ENCODE assay signal across 1 cellular context in genomic region chr9:128689293-128689770, GRCh38.
A peak's percentile ranks its signal among the peaks of the same experiment; 100 is the strongest.
TF ChIP-seq lines count a peak whose summit lies in the region.

No MANE protein-coding gene starts in this region.

TF ChIP-seq in K562, 482 proteins besides CTCF, POLR2A, EP300 and RAD21 (continues in another document):
- TF ChIP-seq ZNF512 (tag; IDR thresholded peaks at IDR 0.05) = no peak
- TF ChIP-seq ZSCAN29 (IDR thresholded peaks at IDR 0.05) = no peak
- TF ChIP-seq ZNF143 (CRISPR knock-in tag; IDR thresholded peaks at IDR 0.05) = no peak
- TF ChIP-seq ZNF76 (CRISPR knock-in tag; IDR thresholded peaks at IDR 0.05; ENCODE audit: borderline replicate concordance) = no peak
- TF ChIP-seq PHF8 (IDR thresholded peaks at IDR 0.05; ENCODE audit: borderline replicate concordance, low read length) = peak; percentile 70; the same call in 1 of the 2 replicates
- TF ChIP-seq, protein P1, sequence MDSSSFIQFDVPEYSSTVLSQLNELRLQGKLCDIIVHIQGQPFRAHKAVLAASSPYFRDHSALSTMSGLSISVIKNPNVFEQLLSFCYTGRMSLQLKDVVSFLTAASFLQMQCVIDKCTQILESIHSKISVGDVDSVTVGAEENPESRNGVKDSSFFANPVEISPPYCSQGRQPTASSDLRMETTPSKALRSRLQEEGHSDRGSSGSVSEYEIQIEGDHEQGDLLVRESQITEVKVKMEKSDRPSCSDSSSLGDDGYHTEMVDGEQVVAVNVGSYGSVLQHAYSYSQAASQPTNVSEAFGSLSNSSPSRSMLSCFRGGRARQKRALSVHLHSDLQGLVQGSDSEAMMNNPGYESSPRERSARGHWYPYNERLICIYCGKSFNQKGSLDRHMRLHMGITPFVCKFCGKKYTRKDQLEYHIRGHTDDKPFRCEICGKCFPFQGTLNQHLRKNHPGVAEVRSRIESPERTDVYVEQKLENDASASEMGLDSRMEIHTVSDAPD (CRISPR knock-in tag; IDR thresholded peaks at IDR 0.05) = no peak
- TF ChIP-seq PHB (CRISPR knock-in tag; IDR thresholded peaks at IDR 0.05) = no peak
- TF ChIP-seq ZNF407 (IDR thresholded peaks at IDR 0.05; ENCODE audit: low read depth) = no peak
- no peak for TF ChIP-seq CC2D1A (IDR thresholded peaks at IDR 0.05)
- no peak for TF ChIP-seq SMARCA4 (IDR thresholded peaks at IDR 0.05)
- no peak for TF ChIP-seq BRD9 (IDR thresholded peaks at IDR 0.05; ENCODE audit: low read depth, partially characterized antibody)
- TF ChIP-seq SRSF3 (IDR thresholded peaks at IDR 0.05; ENCODE audit: insufficient read depth, low read length) = no peak
- TF ChIP-seq ELF1 (tag; IDR thresholded peaks at IDR 0.05) = no peak
- TF ChIP-seq ZNF707 (CRISPR knock-in tag; conservative IDR thresholded peaks at IDR 0.05) = no peak
- TF ChIP-seq ZBTB26 (CRISPR knock-in tag; IDR thresholded peaks at IDR 0.05) = no peak
- no peak for TF ChIP-seq DEAF1 (CRISPR knock-in tag; IDR thresholded peaks at IDR 0.05)
- TF ChIP-seq HEY1 (CRISPR knock-in tag; IDR thresholded peaks at IDR 0.05; ENCODE audit: borderline replicate concordance) = no peak
- no peak for TF ChIP-seq WHSC1 (IDR thresholded peaks at IDR 0.05; ENCODE audit: low read length)
- no peak for TF ChIP-seq ZNF785 (CRISPR knock-in tag; IDR thresholded peaks at IDR 0.05)
- no peak for TF ChIP-seq CLOCK (CRISPR knock-in tag; IDR thresholded peaks at IDR 0.05; ENCODE audit: borderline replicate concordance)
- TF ChIP-seq PCBP2 (IDR thresholded peaks at IDR 0.05; ENCODE audit: low read depth, low read length, poor library complexity, severe bottlenecking) = peak; percentile 16
- no peak for TF ChIP-seq GTF3C2 (IDR thresholded peaks at IDR 0.05; ENCODE audit: borderline replicate concordance, extremely low read depth, insufficient read length)
- TF ChIP-seq ZNF347 (CRISPR knock-in tag; IDR thresholded peaks at IDR 0.05; ENCODE audit: low read depth) = no peak
- peak; percentile 84 for TF ChIP-seq ETS1 (conservative IDR thresholded peaks at IDR 0.05; ENCODE audit: control insufficient read depth, low read depth, low read length)
- TF ChIP-seq, protein P2, sequence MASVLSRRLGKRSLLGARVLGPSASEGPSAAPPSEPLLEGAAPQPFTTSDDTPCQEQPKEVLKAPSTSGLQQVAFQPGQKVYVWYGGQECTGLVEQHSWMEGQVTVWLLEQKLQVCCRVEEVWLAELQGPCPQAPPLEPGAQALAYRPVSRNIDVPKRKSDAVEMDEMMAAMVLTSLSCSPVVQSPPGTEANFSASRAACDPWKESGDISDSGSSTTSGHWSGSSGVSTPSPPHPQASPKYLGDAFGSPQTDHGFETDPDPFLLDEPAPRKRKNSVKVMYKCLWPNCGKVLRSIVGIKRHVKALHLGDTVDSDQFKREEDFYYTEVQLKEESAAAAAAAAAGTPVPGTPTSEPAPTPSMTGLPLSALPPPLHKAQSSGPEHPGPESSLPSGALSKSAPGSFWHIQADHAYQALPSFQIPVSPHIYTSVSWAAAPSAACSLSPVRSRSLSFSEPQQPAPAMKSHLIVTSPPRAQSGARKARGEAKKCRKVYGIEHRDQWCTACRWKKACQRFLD (CRISPR knock-in tag; IDR thresholded peaks at IDR 0.05) = 0 out of 2 replicates have a peak, but pooled peaks have one; percentile 43
- TF ChIP-seq TRIM25 (IDR thresholded peaks at IDR 0.05; ENCODE audit: borderline replicate concordance) = no peak
- TF ChIP-seq KLF16 (IDR thresholded peaks at IDR 0.05) = no peak
- no peak for TF ChIP-seq HDAC8 (tag; IDR thresholded peaks at IDR 0.05)
- no peak for TF ChIP-seq RBM17 (IDR thresholded peaks at IDR 0.05; ENCODE audit: borderline replicate concordance, low read depth, low read length)
